In the genomic region with DNA sequence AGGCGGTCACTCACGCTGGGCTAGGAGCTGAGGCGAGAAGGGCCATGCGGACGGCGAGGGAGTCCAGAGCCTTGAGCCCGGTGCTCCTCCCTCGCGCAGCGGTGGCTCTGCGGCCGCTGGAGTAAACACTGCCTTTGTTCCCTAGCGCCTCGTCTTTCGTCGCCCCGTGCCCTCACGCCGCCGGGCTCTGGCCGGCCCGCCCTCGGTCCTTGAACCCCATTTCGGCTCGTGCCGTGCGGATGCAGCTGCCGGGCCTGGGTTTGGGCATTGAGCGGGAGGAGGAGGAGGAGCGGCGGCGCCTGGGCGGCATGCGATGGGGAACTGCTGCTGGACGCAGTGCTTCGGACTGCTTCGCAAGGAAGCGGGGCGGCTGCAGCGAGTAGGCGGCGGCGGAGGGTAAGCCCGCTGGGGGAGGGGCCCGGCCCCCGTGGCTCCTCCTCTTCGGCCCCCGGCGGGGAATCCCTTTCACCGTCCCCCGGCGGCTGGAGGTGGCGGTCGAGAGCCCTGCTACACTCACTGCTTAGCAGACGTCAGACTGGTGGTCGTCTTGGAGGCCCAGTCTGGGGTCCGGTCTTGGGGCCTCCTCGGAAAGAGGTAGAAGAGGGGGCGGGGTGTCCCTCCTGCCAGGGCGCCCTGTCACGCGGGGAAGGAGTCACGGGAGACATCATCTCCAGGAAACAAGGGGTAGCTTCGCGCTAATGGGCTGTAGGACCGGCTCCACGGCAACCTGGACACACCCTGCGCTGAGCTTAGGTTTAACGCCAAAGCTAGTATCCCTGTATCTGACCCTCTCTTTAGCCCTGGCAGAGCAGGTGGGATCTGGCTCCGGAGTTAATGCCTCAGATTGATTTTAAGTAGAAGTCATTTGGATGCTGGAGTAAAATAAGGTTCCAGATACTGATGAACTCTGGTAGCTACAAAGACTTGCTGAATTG, we compare ENCODE assay signal across 8 cellular contexts. TPM values are rescaled to one million over a fixed set of nuclear protein-coding genes. Genes with fewer than 3 reads are reported as not detected.
A peak's percentile ranks its signal among the peaks of the same experiment; 100 is the strongest.
DNase-seq lines count a peak whose midpoint lies in the region; ATAC-seq and TF ChIP-seq lines count a peak whose summit lies in the region.

Gene AP1AR, plus strand, starts transcription at position 9 of the 935 bp plus-strand sequence. Its CDS starts 305 bp downstream, at position 314.

- H3K9me3 Mint-ChIP-seq in CD14-positive monocyte = no peaks in the 10 kb centered on the region
- H3K9me3 Mint-ChIP-seq in activated CD4-positive, alpha-beta memory T cell treated with anti-CD3 and anti-CD28 coated beads for 36 hours = no peaks in the 10 kb centered on the region

- ATAC-seq in HG03439 (IDR thresholded peaks at IDR 0.05; ENCODE audit: unreplicated experiment) = peak; percentile 74

- no peak for TF ChIP-seq CTCF in CD14-positive monocyte (IDR thresholded peaks at IDR 0.05)
- peak in 26 of 56 donors; percentile 0 to 47 (median 19) for TF ChIP-seq CTCF in dorsolateral prefrontal cortex (IDR thresholded peaks at IDR 0.05 in 54 of 56, conservative IDR thresholded peaks at IDR 0.05 in 2 of 56; ENCODE audit: low read depth in 1 of 56, partially characterized antibody in 56 of 56)
- TF ChIP-seq CTCF in lower leg skin (IDR thresholded peaks at IDR 0.05) = no peak

- DNase-seq in CD14-positive monocyte (ENCODE audit: low spot score) (peak; percentile 87), GM19238 (ENCODE audit: insufficient read length, low spot score) (peak; percentile 75), NCI-H748 treated with DMSO at 0.1 percent for 48 hours (lab: John Stamatoyannopoulos, UW) (peak; percentile 48), dorsolateral prefrontal cortex (peak; percentile 59 to 88 (median 76)), lower leg skin (ENCODE audit: low spot score in 2 of 2) (peak; percentile 75 to 96)
- peak; percentile 87 for DNase-seq in activated CD4-positive, alpha-beta memory T cell treated with anti-CD3 and anti-CD28 coated beads for 36 hours
- peak; percentile 40 to 66 (median 50) for DNase-seq in stimulated activated CD4-positive, alpha-beta T cell treated with anti-CD3 and anti-CD28 coated beads, TNF-alpha, amount 100 ng/mL, for 1 hour (ENCODE audit: low read depth in 3 of 3, low spot score in 1 of 3)

- H3K27ac ChIP-seq in dorsolateral prefrontal cortex = peak within 1 kb of the TSS; percentile 83 to 99 (median 95)

- H3K4me3 ChIP-seq in dorsolateral prefrontal cortex (peak within 1 kb of the TSS; percentile 65 to 99 (median 94)), lower leg skin (ENCODE audit: low read depth, poor library complexity, severe bottlenecking) (peak within 1 kb of the TSS; percentile 98)

- no peak for TF ChIP-seq POLR2A in lower leg skin (IDR thresholded peaks at IDR 0.05)

- peak within 1 kb of the TSS; percentile 93 to 99 for H3K4me3 Mint-ChIP-seq in CD14-positive monocyte
- peak within 1 kb of the TSS; percentile 87 for H3K4me3 Mint-ChIP-seq in activated CD4-positive, alpha-beta memory T cell treated with anti-CD3 and anti-CD28 coated beads for 36 hours

- H3K27me3 ChIP-seq in dorsolateral prefrontal cortex = no peaks in the 10 kb centered on the region

- intact Hi-C loops in CD14-positive monocyte (cut with micrococcal nuclease) (loop anchor here (2.0 to 10.0 kb wide), 3 partner anchors 83 to 133 kb away; partner anchors contain the start of gene FAM241A (in 1 of the 2)), dorsolateral prefrontal cortex (cut with DNase I) (loop anchor here (1.0 to 5.0 kb wide), 3 partner anchors 53 to 87 kb away; partner anchors contain the start of genes FAM241A (in 2 of the 2) and TIFA (in 1 of the 2)), lower leg skin (cut with DNase I; ENCODE audit: low total_unique reads) (no loop called here)
- intact Hi-C loops in activated CD4-positive, alpha-beta memory T cell treated with anti-CD3 and anti-CD28 coated beads for 36 hours (cut with micrococcal nuclease) = loop anchor here (1.0 to 2.0 kb wide), 10 partner anchors 18 to 405 kb away; partner anchors contain the start of genes LARP7 and TIFA

- H3K27me3 Mint-ChIP-seq in CD14-positive monocyte (ENCODE audit: low read depth in 3 of 3) = peaks cover 0 to 2% (median 2%) of the 10 kb centered on the region in 3 donors
- H3K27me3 Mint-ChIP-seq in activated CD4-positive, alpha-beta memory T cell treated with anti-CD3 and anti-CD28 coated beads for 36 hours = no peaks in the 10 kb centered on the region

- peaks cover 2 to 9% of the 10 kb centered on the region in 2 donors for H3K36me3 Mint-ChIP-seq in CD14-positive monocyte
- no peaks in the 10 kb centered on the region for H3K36me3 Mint-ChIP-seq in activated CD4-positive, alpha-beta memory T cell treated with anti-CD3 and anti-CD28 coated beads for 36 hours

- WGBS in lower leg skin, 2 donors = 0% methylated on average over 39 to 62 of the region's 70 CpGs

- H3K27ac Mint-ChIP-seq in CD14-positive monocyte = peak within 1 kb of the TSS; percentile 98 to 100 (median 99)
- H3K27ac Mint-ChIP-seq in activated CD4-positive, alpha-beta memory T cell treated with anti-CD3 and anti-CD28 coated beads for 36 hours = peak within 1 kb of the TSS; percentile 98

- CTCF ChIA-PET in activated CD4-positive, alpha-beta memory T cell treated with anti-CD3 and anti-CD28 coated beads for 36 hours (lab: Charles Lee) = interaction anchor here (1.0 to 5.8 kb wide), 13 partner anchors 9 to 533 kb away, joined by 3 to 118 read pairs (median 5); partner anchors contain the start of genes NEUROG2 and TIFA

- peaks cover 19% of the 10 kb centered on the region for H3K4me1 Mint-ChIP-seq in CD14-positive monocyte
- H3K4me1 Mint-ChIP-seq in activated CD4-positive, alpha-beta memory T cell treated with anti-CD3 and anti-CD28 coated beads for 36 hours (ENCODE audit: low read depth) = peaks cover 34% of the 10 kb centered on the region

- POLR2A ChIA-PET in activated CD4-positive, alpha-beta memory T cell treated with anti-CD3 and anti-CD28 coated beads for 36 hours (lab: Charles Lee) = interaction anchor here (2.6 kb wide), 1 partner anchor 54 kb away, joined by 10 read pairs; the partner anchor contains the start of gene TIFA

RNA-seq across cellular contexts. Expression of gene AP1AR, which starts in this region (rescaled TPM):
- polyA plus RNA-seq in CD14-positive monocyte = 10 to 100 TPM; 14.6 to 15.8 TPM
- total RNA-seq in activated CD4-positive, alpha-beta memory T cell treated with anti-CD3 and anti-CD28 coated beads for 36 hours = 10 to 100 TPM; 15.4 to 19.1 TPM
- total RNA-seq in dorsolateral prefrontal cortex (10 to 100 TPM; 10.1 to 30.2 (median 21.8) TPM), lower leg skin (10 to 100 TPM; 12.9 to 24.9 (median 17.4) TPM)

Comparison
In these comparisons a context has a peak if more than half of its experiments do, and no peak if none do; other contexts are left out.
1. Peak in every context shown above with its lines: DNase-seq, ATAC-seq, H3K4me3 ChIP-seq and H3K27ac ChIP-seq.